1 cellular context compared by ENCODE assay signal in the genomic region with DNA sequence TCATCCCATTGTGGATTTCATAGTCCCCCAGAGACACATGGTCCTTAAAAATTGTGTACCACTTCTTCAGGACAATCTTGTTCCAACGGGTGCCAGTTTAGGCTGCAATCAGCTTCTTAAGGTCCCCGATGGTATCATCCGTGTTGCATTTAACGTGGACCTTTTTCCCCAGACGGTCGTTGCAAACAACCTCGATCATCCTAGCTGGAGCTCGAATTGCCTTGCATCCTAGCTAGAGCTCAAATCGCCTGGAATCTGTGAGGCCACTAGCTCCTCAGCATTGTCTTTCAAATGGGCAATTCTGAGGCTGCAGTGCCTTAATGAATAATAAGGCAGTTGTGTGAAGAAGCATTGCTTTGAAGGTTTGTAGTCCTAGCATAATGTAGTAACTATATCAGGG.
TF ChIP-seq lines count a peak whose summit lies in the region.

No MANE protein-coding gene starts in this region.

TF ChIP-seq in H1, 55 proteins besides CTCF, POLR2A, EP300 and RAD21:
- peak; percentile 56; the same call in 1 of the 2 replicates for TF ChIP-seq RBBP5 (IDR thresholded peaks at IDR 0.05; ENCODE audit: borderline replicate concordance, low read depth, low read length)
- no peak for TF ChIP-seq RNF2 (IDR thresholded peaks at IDR 0.05; ENCODE audit: borderline replicate concordance, low read depth, low read length, missing control alignments, poor library complexity, severe bottlenecking)
- no peak for TF ChIP-seq SIN3A (conservative IDR thresholded peaks at IDR 0.05 in 1 of 2, IDR thresholded peaks at IDR 0.05 in 1 of 2; ENCODE audit: low read depth in 1 of 2, low read length in 2 of 2)
- no peak for TF ChIP-seq CHD2 (IDR thresholded peaks at IDR 0.05; ENCODE audit: low read length)
- TF ChIP-seq SP1 (IDR thresholded peaks at IDR 0.05; ENCODE audit: low read depth, low read length) = 0 out of 2 replicates have a peak, but pooled peaks have one; percentile 50
- no peak for TF ChIP-seq FOSL1 (IDR thresholded peaks at IDR 0.05; ENCODE audit: insufficient read depth, low read depth, low read length)
- TF ChIP-seq TCF12 (IDR thresholded peaks at IDR 0.05; ENCODE audit: low read depth, low read length) = no peak
- no peak for TF ChIP-seq TBP (IDR thresholded peaks at IDR 0.05; ENCODE audit: low read depth, low read length)
- TF ChIP-seq GTF2F1 (IDR thresholded peaks at IDR 0.05; ENCODE audit: borderline replicate concordance, low read depth, low read length) = no peak
- TF ChIP-seq JUN (IDR thresholded peaks at IDR 0.05; ENCODE audit: low read depth, low read length) = no peak
- TF ChIP-seq ATF2 (IDR thresholded peaks at IDR 0.05; ENCODE audit: low read length) = no peak
- TF ChIP-seq ASH2L (IDR thresholded peaks at IDR 0.05; ENCODE audit: low read length) = peak; percentile 69
- no peak for TF ChIP-seq CREB1 (IDR thresholded peaks at IDR 0.05)
- TF ChIP-seq BCL11A (IDR thresholded peaks at IDR 0.05; ENCODE audit: low read depth in 2 of 2, low read length in 2 of 2) = no peak
- TF ChIP-seq NANOG (IDR thresholded peaks at IDR 0.05; ENCODE audit: insufficient read depth, low read depth, low read length, poor library complexity, severe bottlenecking) = peak; percentile 40
- no peak for TF ChIP-seq EZH2 (IDR thresholded peaks at IDR 0.05; ENCODE audit: low read depth, low read length, severe bottlenecking)
- 0 out of 2 replicates have a peak, but pooled peaks have one; percentile 34 for TF ChIP-seq TAF1 (IDR thresholded peaks at IDR 0.05; ENCODE audit: low read depth, low read length)
- no peak for TF ChIP-seq CEBPB (IDR thresholded peaks at IDR 0.05; ENCODE audit: low read depth, low read length)
- no peak for TF ChIP-seq KDM1A (IDR thresholded peaks at IDR 0.05; ENCODE audit: borderline replicate concordance, low read length)
- no peak for TF ChIP-seq POU5F1 (IDR thresholded peaks at IDR 0.05; ENCODE audit: low read depth, low read length)
- TF ChIP-seq SAP30 (IDR thresholded peaks at IDR 0.05; ENCODE audit: insufficient read depth, insufficient replicate concordance, low read length) = no peak
- no peak for TF ChIP-seq BRCA1 (IDR thresholded peaks at IDR 0.05; ENCODE audit: low read depth, low read length)
- TF ChIP-seq KDM5A (IDR thresholded peaks at IDR 0.05; ENCODE audit: low read length) = no peak
- no peak for TF ChIP-seq PHF8 (conservative IDR thresholded peaks at IDR 0.05; ENCODE audit: low read depth, low read length)
- peak; percentile 78; the same call in 1 of the 2 replicates for TF ChIP-seq TEAD4 (IDR thresholded peaks at IDR 0.05; ENCODE audit: low read depth, low read length)
- no peak for TF ChIP-seq CHD1 (IDR thresholded peaks at IDR 0.05; ENCODE audit: low read depth, low read length)
- TF ChIP-seq, protein P1, sequence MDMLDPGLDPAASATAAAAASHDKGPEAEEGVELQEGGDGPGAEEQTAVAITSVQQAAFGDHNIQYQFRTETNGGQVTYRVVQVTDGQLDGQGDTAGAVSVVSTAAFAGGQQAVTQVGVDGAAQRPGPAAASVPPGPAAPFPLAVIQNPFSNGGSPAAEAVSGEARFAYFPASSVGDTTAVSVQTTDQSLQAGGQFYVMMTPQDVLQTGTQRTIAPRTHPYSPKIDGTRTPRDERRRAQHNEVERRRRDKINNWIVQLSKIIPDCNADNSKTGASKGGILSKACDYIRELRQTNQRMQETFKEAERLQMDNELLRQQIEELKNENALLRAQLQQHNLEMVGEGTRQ (IDR thresholded peaks at IDR 0.05; ENCODE audit: low read length) = no peak
- no peak for TF ChIP-seq YY1 (IDR thresholded peaks at IDR 0.05; ENCODE audit: low read depth, low read length)
- TF ChIP-seq RXRA (IDR thresholded peaks at IDR 0.05; ENCODE audit: insufficient read depth, low read depth, low read length) = no peak
- no peak for TF ChIP-seq HDAC6 (IDR thresholded peaks at IDR 0.05; ENCODE audit: low read depth, low read length)
- TF ChIP-seq POLR2AphosphoS5 (IDR thresholded peaks at IDR 0.05; ENCODE audit: low read depth, low read length) = peak; percentile 40; the same call in 1 of the 2 replicates
- TF ChIP-seq SUZ12 (IDR thresholded peaks at IDR 0.05; ENCODE audit: low read length) = no peak
- TF ChIP-seq SP2 (IDR thresholded peaks at IDR 0.05; ENCODE audit: low read length) = no peak
- no peak for TF ChIP-seq JUND (IDR thresholded peaks at IDR 0.05; ENCODE audit: low read length)
- no peak for TF ChIP-seq SIRT6 (IDR thresholded peaks at IDR 0.05; ENCODE audit: low read length)
- no peak for TF ChIP-seq RFX5 (IDR thresholded peaks at IDR 0.05; ENCODE audit: borderline replicate concordance, low read depth, low read length)
- TF ChIP-seq ZNF274 (IDR thresholded peaks at IDR 0.05; ENCODE audit: borderline replicate concordance, extremely low read depth, low read length) = no peak
- TF ChIP-seq EGR1 (IDR thresholded peaks at IDR 0.05; ENCODE audit: borderline replicate concordance, low read depth, low read length) = no peak
